ENCODE assay signal across 14 cellular contexts in genomic region chr16:61937646-61938045, GRCh38.
"Had no signal": no experiment of that assay in that cellular context is flagged by ENCODE, and none has a peak within 500 bp of the region (broad histone marks: within the 10 kb centered on the region; RNA-seq: fewer than 3 reads in every experiment).

No MANE protein-coding gene starts in this region.

- H3K4me1 ChIP-seq: esophagus squamous epithelium, gastroesophageal sphincter, right atrium auricular region, sigmoid colon had no signal

- DNase-seq: esophagus squamous epithelium; foreskin fibroblast; glutamatergic neuron; islet precursor cell; mammary epithelial cell; natural killer cell; posterior cingulate gyrus; sigmoid colon; stimulated activated CD4-positive, alpha-beta T cell treated with anti-CD3 and anti-CD28 coated beads, Interleukin-2, amount 100 ng/mL, for 48 hours; stimulated activated naive CD4-positive, alpha-beta T cell treated with Interleukin-2 at 50 U/mL for 16 hours; trophoblast cell had no signal

- H3K27ac ChIP-seq: esophagus squamous epithelium, gastroesophageal sphincter, right atrium auricular region, sigmoid colon had no signal

- H3K27me3 ChIP-seq: esophagus squamous epithelium, gastroesophageal sphincter, right atrium auricular region, sigmoid colon had no signal

- H3K9me3 ChIP-seq: esophagus squamous epithelium, gastroesophageal sphincter, right atrium auricular region, sigmoid colon had no signal

- H3K36me3 ChIP-seq: esophagus squamous epithelium, gastroesophageal sphincter, right atrium auricular region, sigmoid colon had no signal

- H3K4me3 ChIP-seq: esophagus squamous epithelium, gastroesophageal sphincter, right atrium auricular region, sigmoid colon, smooth muscle cell had no signal
